ENCODE assay signal across 20 cellular contexts in genomic region chr11:88250566-88251080, GRCh38.
A peak's percentile ranks its signal among the peaks of the same experiment; 100 is the strongest.
DNase-seq lines count a peak whose midpoint lies in the region; ATAC-seq, FAIRE-seq and TF ChIP-seq lines count a peak whose summit lies in the region.
"Had no signal": no experiment of that assay in that cellular context is flagged by ENCODE, and none has a peak within 500 bp of the region (broad histone marks: within the 10 kb centered on the region; RNA-seq: fewer than 3 reads in every experiment).

No MANE protein-coding gene starts in this region.

- H3K27ac Mint-ChIP-seq in nephron progenitor cell = peak overlapping the region; percentile 21
- no peak overlapping the region for H3K27ac Mint-ChIP-seq in activated CD4-positive, alpha-beta memory T cell treated with anti-CD3 and anti-CD28 coated beads, Interleukin-2, amount 10 ng/mL, durations not matched to agents 7 days and 5 days
- no peak overlapping the region for H3K27ac Mint-ChIP-seq in natural killer cell treated with Interleukin-12 subunit alpha and Interleukin-12 subunit beta and Interleukin-15 and Interleukin-18, amount 100 ng/mL, for 72 hours
- H3K27ac Mint-ChIP-seq: CD4-positive, alpha-beta T cell; GM23338 had no signal

- peak; percentile 66 for DNase-seq in NCI-H1092 (lab: John Stamatoyannopoulos, UW)
- peak; percentile 97 for DNase-seq in NCI-H1105 treated with DMSO at 0.1 percent for 48 hours (lab: John Stamatoyannopoulos, UW)
- DNase-seq in nephron progenitor cell = no peak
- DNase-seq in activated CD4-positive, alpha-beta memory T cell treated with anti-CD3 and anti-CD28 coated beads, Interleukin-2, amount 10 ng/mL, durations not matched to agents 7 days and 5 days = no peak
- no peak for DNase-seq in natural killer cell treated with Interleukin-12 subunit alpha and Interleukin-12 subunit beta and Interleukin-15 and Interleukin-18, amount 100 ng/mL, for 72 hours (ENCODE audit: low spot score)
- DNase-seq: Caco-2; CD4-positive, alpha-beta T cell; DMS 273 treated with DMSO at 0.1 percent for 48 hours; DMS79 treated with DMSO at 0.1 percent for 48 hours; KBM-7; NCI-H187; NCI-H2171 treated with DMSO at 0.1 percent for 48 hours; NCI-H524 treated with DMSO at 0.1 percent for 48 hours; PC-9; RPMI8226; SHP77 had no signal

- H3K4me3 Mint-ChIP-seq in nephron progenitor cell = no peak overlapping the region
- no peak overlapping the region for H3K4me3 Mint-ChIP-seq in activated CD4-positive, alpha-beta memory T cell treated with anti-CD3 and anti-CD28 coated beads, Interleukin-2, amount 10 ng/mL, durations not matched to agents 7 days and 5 days
- no peak overlapping the region for H3K4me3 Mint-ChIP-seq in natural killer cell treated with Interleukin-12 subunit alpha and Interleukin-12 subunit beta and Interleukin-15 and Interleukin-18, amount 100 ng/mL, for 72 hours
- H3K4me3 Mint-ChIP-seq: CD4-positive, alpha-beta T cell; GM23338 had no signal

- FAIRE-seq in endometrium (lab: Jason Lieb, UNC) = peak; percentile 77
- FAIRE-seq: GM12878 had no signal

- H3K4me1 Mint-ChIP-seq in nephron progenitor cell = no peaks in the 10 kb centered on the region
- peaks cover 2% of the 10 kb centered on the region for H3K4me1 Mint-ChIP-seq in activated CD4-positive, alpha-beta memory T cell treated with anti-CD3 and anti-CD28 coated beads, Interleukin-2, amount 10 ng/mL, durations not matched to agents 7 days and 5 days
- peaks cover 8 to 9% of the 10 kb centered on the region in 2 donors for H3K4me1 Mint-ChIP-seq in natural killer cell treated with Interleukin-12 subunit alpha and Interleukin-12 subunit beta and Interleukin-15 and Interleukin-18, amount 100 ng/mL, for 72 hours (ENCODE audit: low read depth in 2 of 2)
- H3K4me1 Mint-ChIP-seq: GM23338 had no signal

- ATAC-seq in GM21515 (IDR thresholded peaks at IDR 0.05; ENCODE audit: unreplicated experiment) = no peak
- ATAC-seq in natural killer cell treated with Interleukin-12 subunit alpha and Interleukin-12 subunit beta and Interleukin-15 and Interleukin-18, amount 100 ng/mL, for 72 hours = no peak
- ATAC-seq: GM12878, GM23338 had no signal

- peaks cover 16% of the 10 kb centered on the region for H3K9me3 Mint-ChIP-seq in nephron progenitor cell
- peaks cover 6% of the 10 kb centered on the region for H3K9me3 Mint-ChIP-seq in activated CD4-positive, alpha-beta memory T cell treated with anti-CD3 and anti-CD28 coated beads, Interleukin-2, amount 10 ng/mL, durations not matched to agents 7 days and 5 days
- H3K9me3 Mint-ChIP-seq in natural killer cell treated with Interleukin-12 subunit alpha and Interleukin-12 subunit beta and Interleukin-15 and Interleukin-18, amount 100 ng/mL, for 72 hours = peaks cover 3% of the 10 kb centered on the region

- no peaks in the 10 kb centered on the region for H3K27me3 Mint-ChIP-seq in nephron progenitor cell (ENCODE audit: low read depth, poor library complexity)
- H3K27me3 Mint-ChIP-seq in activated CD4-positive, alpha-beta memory T cell treated with anti-CD3 and anti-CD28 coated beads, Interleukin-2, amount 10 ng/mL, durations not matched to agents 7 days and 5 days = no peaks in the 10 kb centered on the region
- no peaks in the 10 kb centered on the region for H3K27me3 Mint-ChIP-seq in natural killer cell treated with Interleukin-12 subunit alpha and Interleukin-12 subunit beta and Interleukin-15 and Interleukin-18, amount 100 ng/mL, for 72 hours
- H3K27me3 Mint-ChIP-seq: CD4-positive, alpha-beta T cell had no signal

- POLR2A ChIA-PET in activated CD4-positive, alpha-beta memory T cell treated with anti-CD3 and anti-CD28 coated beads, Interleukin-2, amount 10 ng/mL, durations not matched to agents 7 days and 5 days (lab: Charles Lee) = no interaction called here

- peaks cover 10% of the 10 kb centered on the region for H3K36me3 Mint-ChIP-seq in nephron progenitor cell (ENCODE audit: low read depth)
- H3K36me3 Mint-ChIP-seq in activated CD4-positive, alpha-beta memory T cell treated with anti-CD3 and anti-CD28 coated beads, Interleukin-2, amount 10 ng/mL, durations not matched to agents 7 days and 5 days (ENCODE audit: low read depth) = peaks cover 7% of the 10 kb centered on the region
- peaks cover 9% of the 10 kb centered on the region for H3K36me3 Mint-ChIP-seq in natural killer cell treated with Interleukin-12 subunit alpha and Interleukin-12 subunit beta and Interleukin-15 and Interleukin-18, amount 100 ng/mL, for 72 hours

- no peak for TF ChIP-seq CTCF in nephron progenitor cell (IDR thresholded peaks at IDR 0.05)

- CTCF ChIA-PET in activated CD4-positive, alpha-beta memory T cell treated with anti-CD3 and anti-CD28 coated beads, Interleukin-2, amount 10 ng/mL, durations not matched to agents 7 days and 5 days (lab: Charles Lee) = no interaction called here

Comparison
In these comparisons a context has a peak if more than half of its experiments do, and no peak if none do; other contexts are left out.
1. DNase-seq: peak in NCI-H1092 (single experiment) and NCI-H1105 treated with DMSO at 0.1 percent for 48 hours (single experiment); none in nephron progenitor cell (single experiment), activated CD4-positive, alpha-beta memory T cell treated with anti-CD3 and anti-CD28 coated beads, Interleukin-2, amount 10 ng/mL, durations not matched to agents 7 days and 5 days (single experiment) and natural killer cell treated with Interleukin-12 subunit alpha and Interleukin-12 subunit beta and Interleukin-15 and Interleukin-18, amount 100 ng/mL, for 72 hours (single experiment).